16 cellular contexts compared by ENCODE assay signal in genomic region chr12:46942579-46942978, GRCh38.
DNase-seq lines count a peak whose midpoint lies in the region; ATAC-seq and TF ChIP-seq lines count a peak whose summit lies in the region.
"Had no signal": no experiment of that assay in that cellular context is flagged by ENCODE, and none has a peak within 500 bp of the region (broad histone marks: within the 10 kb centered on the region; RNA-seq: fewer than 3 reads in every experiment).

No MANE protein-coding gene starts in this region.

- no peaks in the 10 kb centered on the region for H3K27me3 ChIP-seq in kidney epithelial cell (ENCODE audit: control insufficient read depth, insufficient read depth, low read length)
- H3K27me3 ChIP-seq: BE2C had no signal

- H3K36me3 Mint-ChIP-seq in HFFc6 (ENCODE audit: low read depth) = 0 out of 2 replicates have a peak, but pooled peaks cover 4% of the 10 kb centered on the region

- TF ChIP-seq CTCF in HFFc6 (IDR thresholded peaks at IDR 0.05) (no peak), kidney epithelial cell (IDR thresholded peaks at IDR 0.05; ENCODE audit: insufficient read depth, low read length, poor library complexity, severe bottlenecking) (no peak)

- no peaks in the 10 kb centered on the region for H3K9me3 Mint-ChIP-seq in HFFc6
- H3K9me3 Mint-ChIP-seq: activated CD4-positive, alpha-beta T cell treated with anti-CD3 and anti-CD28 coated beads, Interleukin-2, amount 10 ng/mL, durations not matched to agents 7 days and 5 days; dendritic cell treated with granulocyte-macrophage colony-stimulating factor and Interleukin-4, amounts not matched to agents 40 ng/mL and 50 ng/mL, for 4 days had no signal

- DNase-seq in ACHN (peak; percentile 44), HFFc6 (peak; percentile 84), SW 1271 (lab: John Stamatoyannopoulos, UW) (peak; percentile 45 to 79), kidney epithelial cell (ENCODE audit: low read depth) (peak; percentile 59), HuH-7.5 (ENCODE audit: low spot score) (no peak), NCI-H510A (lab: John Stamatoyannopoulos, UW) (no peak), iPS-NIHi7 (ENCODE audit: extremely low spot score) (no peak)
- DNase-seq: activated CD4-positive, alpha-beta T cell treated with anti-CD3 and anti-CD28 coated beads, Interleukin-2, amount 10 ng/mL, durations not matched to agents 7 days and 5 days; anterior cingulate cortex; BE2C; DND-41; NCI-H1048; OCI-M1; T-helper 17 cell had no signal

- H3K4me3 Mint-ChIP-seq in HFFc6 = peak overlapping the region; percentile 40
- H3K4me3 Mint-ChIP-seq: activated CD4-positive, alpha-beta T cell treated with anti-CD3 and anti-CD28 coated beads, Interleukin-2, amount 10 ng/mL, durations not matched to agents 7 days and 5 days; dendritic cell treated with granulocyte-macrophage colony-stimulating factor and Interleukin-4, amounts not matched to agents 40 ng/mL and 50 ng/mL, for 4 days; T-helper 17 cell had no signal

- ATAC-seq in HG03565 (IDR thresholded peaks at IDR 0.05; ENCODE audit: unreplicated experiment) = no peak
- ATAC-seq: T-helper 17 cell had no signal

- in situ Hi-C loops in ACHN (cut with HindIII; ENCODE audit: low pct_ligation_motif_present, low pct_unique_long_range_greater_than_20kb, low sequenced_read_pairs) = no loop called here

- peak overlapping the region; percentile 77 for H3K27ac Mint-ChIP-seq in HFFc6
- H3K27ac Mint-ChIP-seq: activated CD4-positive, alpha-beta T cell treated with anti-CD3 and anti-CD28 coated beads, Interleukin-2, amount 10 ng/mL, durations not matched to agents 7 days and 5 days; dendritic cell treated with granulocyte-macrophage colony-stimulating factor and Interleukin-4, amounts not matched to agents 40 ng/mL and 50 ng/mL, for 4 days; T-helper 17 cell had no signal

- H3K4me1 Mint-ChIP-seq in HFFc6 (ENCODE audit: low read depth) = peaks cover 72% of the 10 kb centered on the region
- H3K4me1 Mint-ChIP-seq: activated CD4-positive, alpha-beta T cell treated with anti-CD3 and anti-CD28 coated beads, Interleukin-2, amount 10 ng/mL, durations not matched to agents 7 days and 5 days had no signal

- no peaks in the 10 kb centered on the region; the same call in 1 of the 2 replicates for H3K27me3 Mint-ChIP-seq in HFFc6 (ENCODE audit: insufficient read depth)
- H3K27me3 Mint-ChIP-seq: activated CD4-positive, alpha-beta T cell treated with anti-CD3 and anti-CD28 coated beads, Interleukin-2, amount 10 ng/mL, durations not matched to agents 7 days and 5 days; dendritic cell treated with granulocyte-macrophage colony-stimulating factor and Interleukin-4, amounts not matched to agents 40 ng/mL and 50 ng/mL, for 4 days had no signal

- H3K4me3 ChIP-seq in kidney epithelial cell (ENCODE audit: low read depth, low read length) = no peak overlapping the region

- H3K36me3 ChIP-seq in kidney epithelial cell (ENCODE audit: control insufficient read depth, insufficient read depth, low read length) = no peaks in the 10 kb centered on the region
- H3K36me3 ChIP-seq: BE2C had no signal

Comparison
In these comparisons a context has a peak if more than half of its experiments do, and no peak if none do; other contexts are left out.
1. DNase-seq: peak in ACHN (single experiment), HFFc6 (single experiment), SW 1271 (2 of 2) and kidney epithelial cell (single experiment); none in HuH-7.5 (single experiment), NCI-H510A (single experiment) and iPS-NIHi7 (single experiment).